In the genomic region with DNA sequence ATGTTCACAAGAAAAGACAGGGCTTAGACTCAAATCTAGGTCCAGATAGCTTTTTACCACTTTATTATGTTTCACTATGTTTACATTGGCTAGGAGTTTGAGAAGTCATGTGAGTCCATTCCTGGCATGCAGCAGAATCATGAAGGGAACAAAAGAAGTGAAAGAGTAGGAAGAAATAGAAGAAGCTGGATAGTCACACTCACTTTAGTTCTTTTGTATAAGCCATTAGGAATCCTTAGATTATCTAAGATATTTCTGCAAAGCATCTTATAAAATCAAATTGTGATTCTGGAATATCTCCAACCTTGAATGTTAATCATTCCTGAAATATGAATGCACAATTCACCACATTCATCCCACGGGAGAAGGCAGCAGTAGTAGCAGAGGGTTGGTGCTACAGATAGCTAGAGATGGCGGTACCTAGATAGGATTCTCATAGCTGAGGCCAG, we compare ENCODE assay signal across 11 cellular contexts. TPM values are rescaled to one million over a fixed set of nuclear protein-coding genes. Genes with fewer than 3 reads are reported as not detected.
DNase-seq lines count a peak whose midpoint lies in the region; ATAC-seq and TF ChIP-seq lines count a peak whose summit lies in the region.
"Had no signal": no experiment of that assay in that cellular context is flagged by ENCODE, and none has a peak within 500 bp of the region (broad histone marks: within the 10 kb centered on the region; RNA-seq: fewer than 3 reads in every experiment).

No MANE protein-coding gene starts in this region.

- H3K27me3 ChIP-seq in SJSA1 (replicated peaks): no peaks in the 10 kb centered on the region
- no peaks in the 10 kb centered on the region for H3K27me3 ChIP-seq in skeletal muscle satellite cell (ENCODE audit: control insufficient read depth, insufficient read depth, low read length)
- H3K27me3 ChIP-seq: gastrocnemius medialis had no signal

- H3K9ac ChIP-seq in skeletal muscle satellite cell (ENCODE audit: low read depth, low read length): peak overlapping the region; percentile 14

- H3K27ac ChIP-seq in SJSA1: peak overlapping the region; percentile 52
- H3K27ac ChIP-seq: gastrocnemius medialis, HL-60 had no signal

- DNase-seq in GM03348 (ENCODE audit: low spot score): peak; percentile 63
- peak in 1 of 2 experiments; percentile 39 for DNase-seq in SJSA1 (ENCODE audit: low read depth in 1 of 2, low spot score in 2 of 2)
- DNase-seq in fibroblast of mammary gland (ENCODE audit: low read depth): peak; percentile 71
- DNase-seq in NOMO-1 treated with DMSO at 0.1 percent for 48 hours (lab: John Stamatoyannopoulos, UW; ENCODE audit: unreplicated experiment): no peak
- no peak for DNase-seq in KG1 (lab: John Stamatoyannopoulos, UW)
- no peak for DNase-seq in globus pallidus (ENCODE audit: low spot score)
- DNase-seq: gastrocnemius medialis, naive B cell had no signal

- H3K9me3 ChIP-seq in SJSA1 (replicated peaks) (no peaks in the 10 kb centered on the region), skeletal muscle satellite cell (replicated peaks; ENCODE audit: low read length) (no peaks in the 10 kb centered on the region)
- H3K9me3 ChIP-seq: gastrocnemius medialis had no signal

- no peak for ATAC-seq in HG03571 (IDR thresholded peaks at IDR 0.05; ENCODE audit: unreplicated experiment)
- ATAC-seq: gastrocnemius medialis had no signal

- H3K4me3 ChIP-seq in SJSA1: no peak overlapping the region
- no peak overlapping the region for H3K4me3 ChIP-seq in fibroblast of mammary gland (ENCODE audit: control insufficient read depth, low read depth, low read length)
- no peak overlapping the region for H3K4me3 ChIP-seq in skeletal muscle satellite cell (ENCODE audit: low read length)
- H3K4me3 ChIP-seq: gastrocnemius medialis had no signal

- H3K4me2 ChIP-seq in skeletal muscle satellite cell (ENCODE audit: low read length): peak overlapping the region; percentile 41

- TF ChIP-seq CTCF in fibroblast of mammary gland (conservative IDR thresholded peaks at IDR 0.05; ENCODE audit: control insufficient read depth, insufficient read depth, low read depth, low read length): no peak

- H3K36me3 ChIP-seq in SJSA1: no peaks in the 10 kb centered on the region
- H3K36me3 ChIP-seq in skeletal muscle satellite cell (ENCODE audit: insufficient read depth, low read length): peaks cover 2% of the 10 kb centered on the region
- H3K36me3 ChIP-seq: gastrocnemius medialis had no signal

- H3K4me1 ChIP-seq in SJSA1 (replicated peaks): peaks cover 96% of the 10 kb centered on the region
- peaks cover 97% of the 10 kb centered on the region for H3K4me1 ChIP-seq in skeletal muscle satellite cell (ENCODE audit: control insufficient read depth, insufficient read depth, low read length)

RNA-seq across cellular contexts. Expression of a gene that starts 31.9 kb away (rescaled TPM):
- 6.1 and 8.7 TPM in 2 replicates for total RNA-seq in SJSA1 (2014; rRNA removed; shearing (Covaris generic))
- total RNA-seq in skeletal muscle satellite cell (2012; rRNA removed): 14.0 and 15.0 TPM in 2 replicates

Comparison
In these comparisons a context has a peak if more than half of its experiments do, and no peak if none do; other contexts are left out.
1. DNase-seq: peak in GM03348 (single experiment) and fibroblast of mammary gland (single experiment); none in NOMO-1 treated with DMSO at 0.1 percent for 48 hours (single experiment), KG1 (single experiment) and globus pallidus (single experiment).